Comparison of ENCODE assay signal across 14 cellular contexts in the genomic region with DNA sequence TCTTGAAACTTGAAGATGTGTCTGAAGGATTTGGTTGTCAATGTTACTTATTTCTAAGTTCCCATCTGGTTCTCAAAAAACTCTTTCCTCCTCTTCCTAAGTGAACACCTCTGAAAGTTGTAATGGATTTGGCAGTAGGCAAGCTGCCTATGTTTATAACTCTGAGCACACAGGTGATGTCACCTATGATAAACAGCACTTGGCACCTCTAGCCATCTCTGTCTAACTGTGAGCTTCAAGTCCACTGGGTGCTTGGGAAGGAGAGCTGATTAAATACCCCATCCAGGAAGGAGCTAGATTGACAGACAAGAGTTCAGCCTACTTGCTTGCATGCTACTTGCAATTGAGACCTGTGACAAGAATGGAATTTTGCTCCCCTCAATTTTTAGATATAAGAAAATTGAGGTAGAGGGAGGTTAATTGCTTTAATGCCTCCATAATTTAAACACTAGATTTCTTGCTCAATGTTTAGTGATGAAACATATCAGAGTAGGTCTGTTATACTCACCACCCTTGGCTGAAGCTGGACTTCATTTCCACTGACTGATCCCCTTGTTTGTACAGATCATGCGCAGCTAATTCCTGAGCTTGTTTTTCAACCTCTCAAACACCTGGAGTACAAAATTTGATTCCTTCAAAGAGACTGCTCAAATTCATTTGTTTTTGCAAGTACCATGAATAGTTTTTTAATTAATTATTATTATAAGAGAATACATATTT. TPM values are rescaled to one million over a fixed set of nuclear protein-coding genes. Genes with fewer than 3 reads are reported as not detected.
DNase-seq lines count a peak whose midpoint lies in the region; ATAC-seq and TF ChIP-seq lines count a peak whose summit lies in the region.
"Had no signal": no experiment of that assay in that cellular context is flagged by ENCODE, and none has a peak within 500 bp of the region (broad histone marks: within the 10 kb centered on the region; RNA-seq: fewer than 3 reads in every experiment).

No MANE protein-coding gene starts in this region.

- TF ChIP-seq CTCF in IMR-90 (conservative IDR thresholded peaks at IDR 0.05; ENCODE audit: low read depth, low read length) (no peak), smooth muscle cell (IDR thresholded peaks at IDR 0.05; ENCODE audit: borderline replicate concordance, insufficient read depth, poor library complexity, severe bottlenecking) (no peak)

- H3K36me3 ChIP-seq in IMR-90 (ENCODE audit: control insufficient read depth, insufficient read depth, low read length) (no peaks in the 10 kb centered on the region), smooth muscle cell (ENCODE audit: low read depth) (no peaks in the 10 kb centered on the region)
- H3K36me3 ChIP-seq: BLaER1 had no signal

- intact Hi-C loops in IMR-90 (cut with micrococcal nuclease) = no loop called here
- intact Hi-C loops in left colon (cut with DNase I, micrococcal nuclease) = no loop called here

- H3K4me1 ChIP-seq in IMR-90 (ENCODE audit: control insufficient read depth, insufficient read depth, low read length) = peaks cover 2% of the 10 kb centered on the region; the same call in 1 of the 2 replicates
- peaks cover 6% of the 10 kb centered on the region for H3K4me1 ChIP-seq in smooth muscle cell (ENCODE audit: low read depth)
- H3K4me1 ChIP-seq: BLaER1 had no signal

- WGBS in IMR-90 (ENCODE audit: extremely low coverage in 2 of 2, insufficient read length in 1 of 2), 2 experiments = no CpG with 5 or more reads among the region's 1 CpG
- 94% methylated on average over 1 of the region's 1 CpG for WGBS in smooth muscle cell (ENCODE audit: low lambda C conversion rate)

- no peak overlapping the region for H3K4ac ChIP-seq in IMR-90 (ENCODE audit: low read depth, low read length)

- no peak overlapping the region for H4K8ac ChIP-seq in IMR-90 (ENCODE audit: low read depth in 2 of 2, low read length in 2 of 2)

- H3K9ac ChIP-seq in IMR-90 (ENCODE audit: low read depth, low read length) (no peak overlapping the region), smooth muscle cell (ENCODE audit: low read depth) (no peak overlapping the region)
- H3K9ac ChIP-seq: BLaER1 had no signal

- DNase-seq in DMS 273 treated with DMSO at 0.1 percent for 48 hours (lab: John Stamatoyannopoulos, UW) (peak; percentile 12), IMR-90 (peak; percentile 16), amniotic epithelial cell (ENCODE audit: low read depth) (peak; percentile 61), left colon (no peak), smooth muscle cell (lab: John Stamatoyannopoulos, UW; ENCODE audit: unreplicated experiment) (no peak), NCI-H2227 (lab: John Stamatoyannopoulos, UW; ENCODE audit: unreplicated experiment) (no peak), HT-29 (ENCODE audit: low spot score) (no peak)
- DNase-seq: DMS79 treated with DMSO at 0.1 percent for 48 hours, NCI-H1436 treated with DMSO at 0.1 percent for 48 hours, NCI-H524, PC-3, T-helper 1 cell had no signal

- H2AK5ac ChIP-seq in IMR-90 (ENCODE audit: low read depth, low read length) = no peak overlapping the region

- H3K23ac ChIP-seq in IMR-90 (ENCODE audit: low read depth, low read length) = no peak overlapping the region

- no peaks in the 10 kb centered on the region for H3K79me1 ChIP-seq in IMR-90 (ENCODE audit: low read depth in 1 of 2, low read length in 2 of 2)

- no peak for TF ChIP-seq POLR2A in IMR-90 (IDR thresholded peaks at IDR 0.05; ENCODE audit: low read depth, low read length)

- POLR2A ChIA-PET in IMR-90 (lab: Charles Lee; ENCODE audit: unreplicated experiment) = no interaction called here

- no peak overlapping the region for H3K4me2 ChIP-seq in IMR-90 (ENCODE audit: low read depth, low read length)
- H3K4me2 ChIP-seq in smooth muscle cell = no peak overlapping the region
- H3K4me2 ChIP-seq: BLaER1 had no signal

- no peak overlapping the region; the same call in 2 of the 3 replicates for H2BK15ac ChIP-seq in IMR-90 (ENCODE audit: low read depth, low read length)

- dilution Hi-C loops in IMR-90 (cut with HindIII; ENCODE audit: low sequenced_read_pairs, unreplicated experiment) = no loop called here

- ATAC-seq in IMR-90 (ENCODE audit: low read depth) (no peak), left colon (peak; percentile 37)
- ATAC-seq: HCT116, PC-3 had no signal

- CTCF ChIA-PET in IMR-90 (lab: Yijun Ruan, JAX) = no interaction called here

- no peak overlapping the region; the same call in 1 of the 2 replicates for H3K18ac ChIP-seq in IMR-90 (ENCODE audit: low read depth, low read length)

- H4K20me1 ChIP-seq in IMR-90 (ENCODE audit: insufficient read depth, low read length) = no peaks in the 10 kb centered on the region
- no peaks in the 10 kb centered on the region for H4K20me1 ChIP-seq in smooth muscle cell (ENCODE audit: low read depth)
- H4K20me1 ChIP-seq: BLaER1 had no signal

- no peaks in the 10 kb centered on the region for H3K79me2 ChIP-seq in smooth muscle cell (ENCODE audit: low read depth)

- H3K4me3 ChIP-seq in IMR-90 (ENCODE audit: insufficient read depth, low read depth, low read length) (no peak overlapping the region), smooth muscle cell (no peak overlapping the region)
- H3K4me3 ChIP-seq: BLaER1 had no signal

- H3K27ac ChIP-seq in IMR-90 (ENCODE audit: insufficient read depth, low read length) (no peak overlapping the region), smooth muscle cell (ENCODE audit: low read depth) (no peak overlapping the region)
- H3K27ac ChIP-seq: BLaER1 had no signal

- no peak overlapping the region for H2BK5ac ChIP-seq in IMR-90 (ENCODE audit: low read depth, low read length, poor library complexity, severe bottlenecking)

- H4K91ac ChIP-seq in IMR-90 (ENCODE audit: insufficient read depth, low read depth, low read length) = no peak overlapping the region

- 0 out of 2 replicates have a peak overlapping the region, but pooled peaks have one; percentile 49 for H3K14ac ChIP-seq in IMR-90 (replicated peaks; ENCODE audit: low read depth, low read length)

- peak overlapping the region; percentile 48; the same call in 1 of the 2 replicates for H2BK120ac ChIP-seq in IMR-90 (ENCODE audit: low read depth, low read length)

- peaks cover 5% of the 10 kb centered on the region for H3F3A ChIP-seq in smooth muscle cell (ENCODE audit: low read depth)

- H2AFZ ChIP-seq in IMR-90 (replicated peaks; ENCODE audit: low read length, poor library complexity) (no peak overlapping the region), smooth muscle cell (ENCODE audit: low read depth) (no peak overlapping the region)

- H3K27me3 ChIP-seq in IMR-90 (ENCODE audit: control insufficient read depth, insufficient read depth, low read length) = no peaks in the 10 kb centered on the region
- H3K27me3 ChIP-seq in smooth muscle cell (ENCODE audit: low read depth) = no peaks in the 10 kb centered on the region
- H3K27me3 ChIP-seq: BLaER1 had no signal

- H3K56ac ChIP-seq in IMR-90 (ENCODE audit: extremely low read depth, insufficient read depth, low read length) = no peak overlapping the region

- no peaks in the 10 kb centered on the region for H3K9me3 ChIP-seq in IMR-90 (ENCODE audit: control insufficient read depth, insufficient read depth, low read length)
- no peaks in the 10 kb centered on the region for H3K9me3 ChIP-seq in smooth muscle cell (replicated peaks; ENCODE audit: low read depth)
- H3K9me3 ChIP-seq: BLaER1 had no signal

- H2BK20ac ChIP-seq in IMR-90 (ENCODE audit: low read depth, low read length) = peak overlapping the region; percentile 68; the same call in 1 of the 2 replicates

- no peak overlapping the region for H2AK9ac ChIP-seq in IMR-90 (replicated peaks; ENCODE audit: low read depth, low read length, poor library complexity)

- no peak overlapping the region; the same call in 1 of the 2 replicates for H4K5ac ChIP-seq in IMR-90 (ENCODE audit: low read depth, low read length)

- in situ Hi-C loops in IMR-90 (cut with MboI; ENCODE audit: low sequenced_read_pairs) = no loop called here

- no peaks in the 10 kb centered on the region for H3K9me1 ChIP-seq in IMR-90 (ENCODE audit: insufficient read depth, low read length)

- TF ChIP-seq RAD21 in IMR-90 (IDR thresholded peaks at IDR 0.05; ENCODE audit: low read length) = no peak

- BruUV-seq in IMR-90 (replicated peaks; lab: Mats Ljungman, UMichigan) = no TSS peak

TF ChIP-seq in IMR-90, 13 proteins besides CTCF, POLR2A, EP300 and RAD21:
- TF ChIP-seq BHLHE40 (IDR thresholded peaks at IDR 0.05; ENCODE audit: low read depth, low read length) (no peak), MAFK (IDR thresholded peaks at IDR 0.05; ENCODE audit: low read depth, low read length) (no peak), MAZ (IDR thresholded peaks at IDR 0.05; ENCODE audit: borderline replicate concordance, low read depth, low read length) (no peak), MXI1 (IDR thresholded peaks at IDR 0.05; ENCODE audit: borderline replicate concordance, low read depth, low read length) (no peak), FOS (IDR thresholded peaks at IDR 0.05; ENCODE audit: low read depth, low read length) (no peak), CHD1 (IDR thresholded peaks at IDR 0.05; ENCODE audit: low read depth, low read length) (no peak), CEBPB (IDR thresholded peaks at IDR 0.05; ENCODE audit: low read depth, low read length) (no peak), SMC3 (IDR thresholded peaks at IDR 0.05; ENCODE audit: low read depth, low read length) (no peak), RCOR1 (IDR thresholded peaks at IDR 0.05; ENCODE audit: insufficient replicate concordance, low read length) (no peak), RFX5 (IDR thresholded peaks at IDR 0.05; ENCODE audit: low read depth, low read length) (no peak), NFE2L2 (IDR thresholded peaks at IDR 0.05; ENCODE audit: low read depth, low read length) (no peak)
- TF ChIP-seq, protein P1, sequence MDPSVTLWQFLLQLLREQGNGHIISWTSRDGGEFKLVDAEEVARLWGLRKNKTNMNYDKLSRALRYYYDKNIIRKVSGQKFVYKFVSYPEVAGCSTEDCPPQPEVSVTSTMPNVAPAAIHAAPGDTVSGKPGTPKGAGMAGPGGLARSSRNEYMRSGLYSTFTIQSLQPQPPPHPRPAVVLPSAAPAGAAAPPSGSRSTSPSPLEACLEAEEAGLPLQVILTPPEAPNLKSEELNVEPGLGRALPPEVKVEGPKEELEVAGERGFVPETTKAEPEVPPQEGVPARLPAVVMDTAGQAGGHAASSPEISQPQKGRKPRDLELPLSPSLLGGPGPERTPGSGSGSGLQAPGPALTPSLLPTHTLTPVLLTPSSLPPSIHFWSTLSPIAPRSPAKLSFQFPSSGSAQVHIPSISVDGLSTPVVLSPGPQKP (IDR thresholded peaks at IDR 0.05; ENCODE audit: borderline replicate concordance, low read depth, low read length) = no peak

RNA-seq across cellular contexts. Expression of gene PDE4D, which starts 49.9 kb away (rescaled TPM):
- total RNA-seq in IMR-90 (2012; rRNA removed) = 7.9 and 9.2 TPM in 2 replicates
- polyA plus RNA-seq in IMR-90 (2012; rRNA removed) = 1.2 and 1.4 TPM in 2 replicates
- 0.34 and 0.70 TPM in 2 replicates for polyA plus RNA-seq in IMR-90 (2012; cell fraction: cytosol; rRNA removed)
- polyA plus RNA-seq in IMR-90 (2012; cell fraction: nucleus; rRNA removed; ENCODE audit: low replicate concordance) = 2.3 and 9.6 TPM in 2 replicates
- 10 to 100 TPM; 50.6 to 67.8 TPM for total RNA-seq in left colon
- total RNA-seq in smooth muscle cell = 61.0 and 71.6 TPM in 2 replicates
- polyA plus RNA-seq in smooth muscle cell = 16.3 and 16.4 TPM in 2 replicates
- 15.0 and 16.7 TPM in 2 replicates for total RNA-seq in HT-29 (2014; rRNA removed; shearing (Covaris generic))

Comparison
In these comparisons a context has a peak if more than half of its experiments do, and no peak if none do; other contexts are left out.
1. DNase-seq: peak in DMS 273 treated with DMSO at 0.1 percent for 48 hours (single experiment), IMR-90 (single experiment) and amniotic epithelial cell (single experiment); none in left colon (0 of 2), smooth muscle cell (single experiment), NCI-H2227 (single experiment) and HT-29 (single experiment).